Comparison of ENCODE assay signal across 33 cellular contexts in genomic region chr15:61380270-61380669, GRCh38.
"Had no signal": no experiment of that assay in that cellular context is flagged by ENCODE, and none has a peak within 500 bp of the region (broad histone marks: within the 10 kb centered on the region; RNA-seq: fewer than 3 reads in every experiment).

No MANE protein-coding gene starts in this region.

- H3K27ac Mint-ChIP-seq: activated CD4-positive, alpha-beta memory T cell treated with anti-CD3 and anti-CD28 coated beads for 36 hours; activated CD4-positive, alpha-beta T cell treated with anti-CD3 and anti-CD28 coated beads for 36 hours; activated CD4-positive, alpha-beta T cell treated with anti-CD3 and anti-CD28 coated beads, Interleukin-2, amount 10 ng/mL, durations not matched to agents 24 days and 14 days; activated CD8-positive, alpha-beta memory T cell treated with anti-CD3 and anti-CD28 coated beads, Interleukin-2, amount 10 ng/mL, durations not matched to agents 7 days and 5 days; activated CD8-positive, alpha-beta T cell treated with anti-CD3 and anti-CD28 coated beads, Interleukin-2, amount 10 ng/mL, durations not matched to agents 7 days and 5 days; activated naive CD4-positive, alpha-beta T cell treated with anti-CD3 and anti-CD28 coated beads for 36 hours; activated naive CD4-positive, alpha-beta T cell treated with anti-CD3 and anti-CD28 coated beads, Interleukin-2, amount 50 U/mL, for 24 hours; activated naive CD8-positive, alpha-beta T cell treated with anti-CD3 and anti-CD28 coated beads for 36 hours; activated naive CD8-positive, alpha-beta T cell treated with anti-CD3 and anti-CD28 coated beads, Interleukin-2, amount 50 U/mL, for 24 hours; activated T-helper 1 cell treated with anti-CD3 and anti-CD28 coated beads, Interleukin-12 subunit alpha, Interleukin-12 subunit beta, Interleukin-2, Interleukin-4 antibody, amounts not matched to agents 30 ng/mL and 10 ng/mL and 1 ng/mL, durations not matched to agents 14 hours and 24 hours and 36 hours; activated T-helper 2 cell treated with anti-CD3 and anti-CD28 coated beads, Interferon-gamma antibody, Interleukin-2, Interleukin-4, amounts not matched to agents 10 μg/mL and 5 μg/mL and 100 μg/mL, durations not matched to agents 14 hours and 24 hours and 36 hours; T-helper 17 cell; T-helper 2 cell treated with Interferon-gamma antibody and Interleukin-4, amounts not matched to agents 5 μg/mL and 100 μg/mL, for 36 hours had no signal

- H3K9me3 ChIP-seq: adrenal gland, body of pancreas, colonic mucosa, esophagus squamous epithelium, heart left ventricle had no signal

- H3K27me3 ChIP-seq: adrenal gland, colonic mucosa, esophagus squamous epithelium, heart left ventricle had no signal

- H3K36me3 Mint-ChIP-seq: activated CD4-positive, alpha-beta memory T cell treated with anti-CD3 and anti-CD28 coated beads for 36 hours; activated CD8-positive, alpha-beta memory T cell treated with anti-CD3 and anti-CD28 coated beads, Interleukin-2, amount 10 ng/mL, durations not matched to agents 7 days and 5 days; activated naive CD4-positive, alpha-beta T cell treated with anti-CD3 and anti-CD28 coated beads, Interleukin-2, amount 50 U/mL, for 24 hours had no signal

- H3K36me3 ChIP-seq: adrenal gland, colonic mucosa, esophagus squamous epithelium, heart left ventricle had no signal

- H3K4me3 ChIP-seq: adrenal gland, body of pancreas, colonic mucosa, esophagus squamous epithelium, heart left ventricle had no signal

- H3K4me1 Mint-ChIP-seq: activated CD4-positive, alpha-beta T cell treated with anti-CD3 and anti-CD28 coated beads for 36 hours; activated CD4-positive, alpha-beta T cell treated with anti-CD3 and anti-CD28 coated beads, Interleukin-2, amount 10 ng/mL, durations not matched to agents 24 days and 14 days; activated CD8-positive, alpha-beta memory T cell treated with anti-CD3 and anti-CD28 coated beads, Interleukin-2, amount 10 ng/mL, durations not matched to agents 7 days and 5 days; activated naive CD4-positive, alpha-beta T cell treated with anti-CD3 and anti-CD28 coated beads, Interleukin-2, amount 50 U/mL, for 24 hours; activated naive CD8-positive, alpha-beta T cell treated with anti-CD3 and anti-CD28 coated beads for 36 hours; activated naive CD8-positive, alpha-beta T cell treated with anti-CD3 and anti-CD28 coated beads, Interleukin-2, amount 50 U/mL, for 24 hours; T-helper 17 cell had no signal

- H3K9me3 Mint-ChIP-seq: activated CD4-positive, alpha-beta memory T cell treated with anti-CD3 and anti-CD28 coated beads for 36 hours; activated naive CD4-positive, alpha-beta T cell treated with anti-CD3 and anti-CD28 coated beads for 36 hours; activated naive CD4-positive, alpha-beta T cell treated with anti-CD3 and anti-CD28 coated beads, Interleukin-2, amount 50 U/mL, for 24 hours; activated naive CD8-positive, alpha-beta T cell treated with anti-CD3 and anti-CD28 coated beads for 36 hours; activated naive CD8-positive, alpha-beta T cell treated with anti-CD3 and anti-CD28 coated beads, Interleukin-2, amount 50 U/mL, for 24 hours; activated T-helper 1 cell treated with anti-CD3 and anti-CD28 coated beads, Interleukin-12 subunit alpha, Interleukin-12 subunit beta, Interleukin-2, Interleukin-4 antibody, amounts not matched to agents 30 ng/mL and 10 ng/mL and 1 ng/mL, durations not matched to agents 14 hours and 24 hours and 36 hours; activated T-helper 2 cell treated with anti-CD3 and anti-CD28 coated beads, Interferon-gamma antibody, Interleukin-2, Interleukin-4, amounts not matched to agents 10 μg/mL and 5 μg/mL and 100 μg/mL, durations not matched to agents 14 hours and 24 hours and 36 hours; T-helper 2 cell treated with Interferon-gamma antibody and Interleukin-4, amounts not matched to agents 5 μg/mL and 100 μg/mL, for 36 hours had no signal

- H3K4me3 Mint-ChIP-seq: activated CD4-positive, alpha-beta memory T cell treated with anti-CD3 and anti-CD28 coated beads for 36 hours; activated CD4-positive, alpha-beta T cell treated with anti-CD3 and anti-CD28 coated beads for 36 hours; activated CD4-positive, alpha-beta T cell treated with anti-CD3 and anti-CD28 coated beads, Interleukin-2, amount 10 ng/mL, durations not matched to agents 24 days and 14 days; activated CD8-positive, alpha-beta memory T cell treated with anti-CD3 and anti-CD28 coated beads, Interleukin-2, amount 10 ng/mL, durations not matched to agents 7 days and 5 days; activated CD8-positive, alpha-beta T cell treated with anti-CD3 and anti-CD28 coated beads, Interleukin-2, amount 10 ng/mL, durations not matched to agents 7 days and 5 days; activated naive CD4-positive, alpha-beta T cell treated with anti-CD3 and anti-CD28 coated beads for 36 hours; activated naive CD4-positive, alpha-beta T cell treated with anti-CD3 and anti-CD28 coated beads, Interleukin-2, amount 50 U/mL, for 24 hours; activated naive CD8-positive, alpha-beta T cell treated with anti-CD3 and anti-CD28 coated beads for 36 hours; activated naive CD8-positive, alpha-beta T cell treated with anti-CD3 and anti-CD28 coated beads, Interleukin-2, amount 50 U/mL, for 24 hours; activated T-helper 1 cell treated with anti-CD3 and anti-CD28 coated beads, Interleukin-12 subunit alpha, Interleukin-12 subunit beta, Interleukin-2, Interleukin-4 antibody, amounts not matched to agents 30 ng/mL and 10 ng/mL and 1 ng/mL, durations not matched to agents 14 hours and 24 hours and 36 hours; T-helper 17 cell; T-helper 2 cell treated with Interferon-gamma antibody and Interleukin-4, amounts not matched to agents 5 μg/mL and 100 μg/mL, for 36 hours had no signal

- H3K27ac ChIP-seq: adrenal gland, body of pancreas, colonic mucosa, epithelial cell of prostate, esophagus squamous epithelium, heart left ventricle had no signal

- DNase-seq: activated CD4-positive, alpha-beta memory T cell treated with anti-CD3 and anti-CD28 coated beads for 36 hours; activated CD4-positive, alpha-beta T cell treated with anti-CD3 and anti-CD28 coated beads for 36 hours; activated CD4-positive, alpha-beta T cell treated with anti-CD3 and anti-CD28 coated beads, Interleukin-2, amount 10 ng/mL, durations not matched to agents 24 days and 14 days; activated CD4-positive, CD25-positive, alpha-beta regulatory T cell; activated CD4-positive, CD25-positive, alpha-beta regulatory T cell treated with anti-CD3 and anti-CD28 coated beads, Interleukin-2, amount 50 U/mL, for 72 hours; activated CD8-positive, alpha-beta memory T cell treated with anti-CD3 and anti-CD28 coated beads, Interleukin-2, amount 10 ng/mL, durations not matched to agents 7 days and 5 days; activated CD8-positive, alpha-beta memory T cell treated with anti-CD3 and anti-CD28 coated beads, Interleukin-2, amount 50 U/mL, for 4 hours; activated CD8-positive, alpha-beta T cell treated with anti-CD3 and anti-CD28 coated beads, Interleukin-2, amount 10 ng/mL, durations not matched to agents 7 days and 5 days; activated effector memory CD4-positive, alpha-beta T cell treated with anti-CD3 and anti-CD28 coated beads, Interleukin-2, amount 50 U/mL, for 16 hours; activated naive CD4-positive, alpha-beta T cell treated with anti-CD3 and anti-CD28 coated beads for 36 hours; activated naive CD8-positive, alpha-beta T cell treated with anti-CD3 and anti-CD28 coated beads for 36 hours; activated naive CD8-positive, alpha-beta T cell treated with anti-CD3 and anti-CD28 coated beads, Interleukin-2, amount 50 U/mL, for 24 hours; activated T-cell treated with anti-CD3 and anti-CD28 coated beads, Interleukin-2, amount 50 U/mL, for 1 hour; activated T-cell treated with anti-CD3 and anti-CD28 coated beads, Interleukin-2, amount 50 U/mL, for 48 hours; adrenal gland; amygdala; aorta; body of pancreas; central memory CD4-positive, alpha-beta T cell; cerebellar nuclear complex; colonic mucosa; effector CD8-positive, alpha-beta T cell; esophagus squamous epithelium; foreskin melanocyte; glutamatergic neuron; heart left ventricle; T-helper 17 cell; T1000 had no signal

- ATAC-seq: activated CD4-positive, alpha-beta T cell treated with anti-CD3 and anti-CD28 coated beads for 36 hours; activated CD8-positive, alpha-beta memory T cell treated with anti-CD3 and anti-CD28 coated beads, Interleukin-2, amount 10 ng/mL, durations not matched to agents 7 days and 5 days; activated CD8-positive, alpha-beta T cell treated with anti-CD3 and anti-CD28 coated beads, Interleukin-2, amount 10 ng/mL, durations not matched to agents 7 days and 5 days; activated naive CD8-positive, alpha-beta T cell treated with anti-CD3 and anti-CD28 coated beads, Interleukin-2, amount 50 U/mL, for 24 hours; body of pancreas; heart left ventricle; T-helper 17 cell had no signal

- H3K4me1 ChIP-seq: adrenal gland, body of pancreas, colonic mucosa, esophagus squamous epithelium, heart left ventricle had no signal
